ENCODE assay signal across 1 cellular context in the genomic region with DNA sequence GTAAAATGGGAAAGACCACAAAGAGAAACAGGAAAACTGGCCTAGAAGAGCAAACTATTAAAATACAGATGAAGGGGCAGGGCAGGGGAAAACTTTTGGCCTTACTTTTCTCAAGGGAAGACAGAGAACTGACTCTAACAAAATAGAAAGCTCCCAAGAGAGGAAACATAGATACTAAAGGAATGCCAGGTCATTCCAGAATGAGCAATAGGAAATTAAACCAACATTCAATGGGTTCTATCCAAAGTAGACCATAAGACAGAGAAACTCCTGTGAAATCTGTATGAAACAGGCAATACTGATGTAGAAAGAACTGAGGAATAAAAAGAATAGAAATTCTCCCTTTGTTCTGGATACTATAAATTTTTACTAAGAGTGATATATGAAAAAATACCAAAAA.
TF ChIP-seq lines count a peak whose summit lies in the region.

No MANE protein-coding gene starts in this region.

TF ChIP-seq in H1, 55 proteins besides CTCF, POLR2A, EP300 and RAD21:
- TF ChIP-seq SIN3A (conservative IDR thresholded peaks at IDR 0.05 in 1 of 2, IDR thresholded peaks at IDR 0.05 in 1 of 2; ENCODE audit: low read depth in 1 of 2, low read length in 2 of 2) (no peak), CEBPB (IDR thresholded peaks at IDR 0.05; ENCODE audit: low read depth, low read length) (no peak), SP1 (IDR thresholded peaks at IDR 0.05; ENCODE audit: low read depth, low read length) (no peak), KDM1A (IDR thresholded peaks at IDR 0.05; ENCODE audit: borderline replicate concordance, low read length) (no peak), RNF2 (IDR thresholded peaks at IDR 0.05; ENCODE audit: borderline replicate concordance, low read depth, low read length, missing control alignments, poor library complexity, severe bottlenecking) (no peak), JUN (IDR thresholded peaks at IDR 0.05; ENCODE audit: low read depth, low read length) (no peak), TCF12 (IDR thresholded peaks at IDR 0.05; ENCODE audit: low read depth, low read length) (no peak), SUZ12 (IDR thresholded peaks at IDR 0.05; ENCODE audit: low read length) (no peak), PHF8 (conservative IDR thresholded peaks at IDR 0.05; ENCODE audit: low read depth, low read length) (no peak), POU5F1 (IDR thresholded peaks at IDR 0.05; ENCODE audit: low read depth, low read length) (no peak), CREB1 (IDR thresholded peaks at IDR 0.05) (no peak), TBP (IDR thresholded peaks at IDR 0.05; ENCODE audit: low read depth, low read length) (no peak), RXRA (IDR thresholded peaks at IDR 0.05; ENCODE audit: insufficient read depth, low read depth, low read length) (no peak)
- TF ChIP-seq, protein P1, sequence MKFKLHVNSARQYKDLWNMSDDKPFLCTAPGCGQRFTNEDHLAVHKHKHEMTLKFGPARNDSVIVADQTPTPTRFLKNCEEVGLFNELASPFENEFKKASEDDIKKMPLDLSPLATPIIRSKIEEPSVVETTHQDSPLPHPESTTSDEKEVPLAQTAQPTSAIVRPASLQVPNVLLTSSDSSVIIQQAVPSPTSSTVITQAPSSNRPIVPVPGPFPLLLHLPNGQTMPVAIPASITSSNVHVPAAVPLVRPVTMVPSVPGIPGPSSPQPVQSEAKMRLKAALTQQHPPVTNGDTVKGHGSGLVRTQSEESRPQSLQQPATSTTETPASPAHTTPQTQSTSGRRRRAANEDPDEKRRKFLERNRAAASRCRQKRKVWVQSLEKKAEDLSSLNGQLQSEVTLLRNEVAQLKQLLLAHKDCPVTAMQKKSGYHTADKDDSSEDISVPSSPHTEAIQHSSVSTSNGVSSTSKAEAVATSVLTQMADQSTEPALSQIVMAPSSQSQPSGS (IDR thresholded peaks at IDR 0.05; ENCODE audit: low read length) = no peak
- TF ChIP-seq, protein P2, sequence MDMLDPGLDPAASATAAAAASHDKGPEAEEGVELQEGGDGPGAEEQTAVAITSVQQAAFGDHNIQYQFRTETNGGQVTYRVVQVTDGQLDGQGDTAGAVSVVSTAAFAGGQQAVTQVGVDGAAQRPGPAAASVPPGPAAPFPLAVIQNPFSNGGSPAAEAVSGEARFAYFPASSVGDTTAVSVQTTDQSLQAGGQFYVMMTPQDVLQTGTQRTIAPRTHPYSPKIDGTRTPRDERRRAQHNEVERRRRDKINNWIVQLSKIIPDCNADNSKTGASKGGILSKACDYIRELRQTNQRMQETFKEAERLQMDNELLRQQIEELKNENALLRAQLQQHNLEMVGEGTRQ (IDR thresholded peaks at IDR 0.05; ENCODE audit: low read length) = no peak
